Comparison of ENCODE assay signal across 9 cellular contexts in genomic region chr17:78322858-78323455, GRCh38. TPM values are rescaled to one million over a fixed set of nuclear protein-coding genes. Genes with fewer than 3 reads are reported as not detected.
DNase-seq lines count a peak whose midpoint lies in the region; ATAC-seq and TF ChIP-seq lines count a peak whose summit lies in the region.
"Had no signal": no experiment of that assay in that cellular context is flagged by ENCODE, and none has a peak within 500 bp of the region (broad histone marks: within the 10 kb centered on the region; RNA-seq: fewer than 3 reads in every experiment).

No MANE protein-coding gene starts in this region.

- H3K9me3 ChIP-seq in left lung = no peaks in the 10 kb centered on the region
- H3K9me3 ChIP-seq in gastrocnemius medialis = no peaks in the 10 kb centered on the region

- TF ChIP-seq POLR2A in gastrocnemius medialis (IDR thresholded peaks at IDR 0.05) = no peak

- no peaks in the 10 kb centered on the region for H3K9me3 Mint-ChIP-seq in immature natural killer cell
- H3K9me3 Mint-ChIP-seq: activated T-helper 2 cell treated with anti-CD3 and anti-CD28 coated beads, Interferon-gamma antibody, Interleukin-2, Interleukin-4, amounts not matched to agents 10 μg/mL and 5 μg/mL and 100 μg/mL, durations not matched to agents 14 hours and 24 hours and 36 hours had no signal

- H3K4me1 Mint-ChIP-seq in immature natural killer cell = peaks cover 4 to 6% of the 10 kb centered on the region in 2 donors

- peaks cover 0 to 8% (median 4%) of the 10 kb centered on the region in 3 donors for H3K27me3 Mint-ChIP-seq in immature natural killer cell (ENCODE audit: low read depth in 3 of 3)

- H3K4me1 ChIP-seq in left lung = peaks cover 11 to 59% of the 10 kb centered on the region in 2 donors
- H3K4me1 ChIP-seq in gastrocnemius medialis = peaks cover 26 to 39% of the 10 kb centered on the region in 2 donors

- intact Hi-C loops in left lung (cut with DNase I) (no loop called here), gastrocnemius medialis (cut with DNase I; ENCODE audit: low total_unique reads) (no loop called here)

- no peak overlapping the region for H3K27ac Mint-ChIP-seq in immature natural killer cell
- H3K27ac Mint-ChIP-seq: activated T-helper 2 cell treated with anti-CD3 and anti-CD28 coated beads, Interferon-gamma antibody, Interleukin-2, Interleukin-4, amounts not matched to agents 10 μg/mL and 5 μg/mL and 100 μg/mL, durations not matched to agents 14 hours and 24 hours and 36 hours had no signal

- DNase-seq in D341Med (ENCODE audit: low spot score) (peak; percentile 33), coronary artery (ENCODE audit: low spot score) (peak; percentile 85), left lung (no peak), gastrocnemius medialis (peak in 1 of 2 donors; percentile 66), GM20000 (ENCODE audit: low spot score) (no peak), NCI-H1694 (lab: John Stamatoyannopoulos, UW) (no peak), immature natural killer cell (no peak), ecto neural progenitor cell (ENCODE audit: low spot score) (no peak)

- H3K27ac ChIP-seq in coronary artery (peak overlapping the region; percentile 9 to 90), left lung (peak overlapping the region; percentile 86 to 92), gastrocnemius medialis (peak overlapping the region; percentile 68 to 83 (median 74))

- ATAC-seq in left lung (no peak), gastrocnemius medialis (peak; percentile 14 to 16)

- H3K36me3 Mint-ChIP-seq in immature natural killer cell = no peaks in the 10 kb centered on the region

- TF ChIP-seq CTCF in coronary artery (IDR thresholded peaks at IDR 0.05) (no peak), left lung (IDR thresholded peaks at IDR 0.05) (no peak), gastrocnemius medialis (IDR thresholded peaks at IDR 0.05 in 4 of 5, conservative IDR thresholded peaks at IDR 0.05 in 1 of 5) (no peak), GM20000 (IDR thresholded peaks at IDR 0.05; ENCODE audit: extremely low read depth, missing control alignments) (no peak)

- no peak overlapping the region for H3K4me3 Mint-ChIP-seq in immature natural killer cell

- H3K27me3 ChIP-seq in left lung = no peaks in the 10 kb centered on the region
- H3K27me3 ChIP-seq in gastrocnemius medialis = no peaks in the 10 kb centered on the region

- H3K36me3 ChIP-seq in left lung = no peaks in the 10 kb centered on the region
- no peaks in the 10 kb centered on the region for H3K36me3 ChIP-seq in gastrocnemius medialis

- H3K4me3 ChIP-seq in coronary artery (no peak overlapping the region), left lung (no peak overlapping the region), gastrocnemius medialis (no peak overlapping the region)

- in situ Hi-C loops in gastrocnemius medialis (cut with MboI; ENCODE audit: low sequenced_read_pairs in 4 of 4) = no loop called here

RNA-seq across cellular contexts. Expression of gene SOCS3, which starts 36.9 kb away (rescaled TPM):
- 100 to 1,000 TPM in 1 of 2 donors, 10 to 100 TPM in 1; 60.7 to 110 TPM for total RNA-seq in left lung
- 10 to 100 TPM in 3 of 4 donors, 1 to 10 TPM in 1; 4.5 to 44.2 (median 16.4) TPM for total RNA-seq in gastrocnemius medialis
- 10 to 100 TPM in 2 of 3 donors, 1 to 10 TPM in 1; 9.0 to 15.4 (median 10.6) TPM for polyA plus RNA-seq in immature natural killer cell

RNA-seq across cellular contexts. Expression of gene PGS1, which starts 55.5 kb away (rescaled TPM):
- total RNA-seq in left lung (10 to 100 TPM; 63.4 to 83.6 TPM), gastrocnemius medialis (10 to 100 TPM; 16.6 to 30.0 (median 21.8) TPM)
- polyA plus RNA-seq in immature natural killer cell = 10 to 100 TPM; 17.0 to 27.5 (median 27.2) TPM

Comparison
In these comparisons a context has a peak if more than half of its experiments do, and no peak if none do; other contexts are left out.
1. DNase-seq: peak in D341Med (single experiment) and coronary artery (single experiment); none in left lung (0 of 2), GM20000 (single experiment), NCI-H1694 (single experiment), immature natural killer cell (0 of 3) and ecto neural progenitor cell (single experiment).
2. Peak in every context shown above with its lines, with median percentiles within 50 percentile points of each other: H3K27ac ChIP-seq.